18 cellular contexts compared by ENCODE assay signal in the genomic region with DNA sequence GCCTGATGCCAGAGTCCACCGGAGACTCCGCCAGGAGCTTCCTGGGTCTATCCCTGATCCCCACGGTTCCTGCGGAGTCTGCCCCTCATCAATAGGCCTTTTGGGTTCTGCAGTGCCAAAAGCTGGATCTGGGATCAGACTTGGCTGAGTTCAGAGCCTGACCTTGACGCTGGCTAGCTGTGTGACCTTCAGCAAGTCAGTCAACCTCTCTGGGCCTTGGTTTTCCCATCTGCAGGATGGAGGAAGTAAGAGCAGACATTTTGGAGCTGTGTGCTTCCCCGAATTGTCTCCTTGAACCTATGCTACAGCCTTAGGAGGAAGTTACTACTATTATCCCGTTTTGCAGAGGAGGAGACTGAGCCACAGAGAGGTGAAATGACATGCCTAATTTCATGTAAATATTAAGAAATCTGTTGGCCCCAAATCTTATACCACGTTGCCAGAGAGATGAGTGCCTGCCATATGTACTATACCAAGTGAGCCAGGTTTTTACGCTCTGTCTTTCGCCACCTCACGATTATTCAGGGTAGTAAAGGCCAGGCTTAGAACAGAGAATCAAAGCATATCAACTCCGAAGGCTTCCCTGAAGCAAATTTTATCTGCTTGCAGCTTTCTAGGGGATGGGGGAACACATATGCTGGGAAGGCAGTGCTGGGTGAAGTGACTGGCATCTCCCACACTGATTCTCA.
DNase-seq lines count a peak whose midpoint lies in the region; ATAC-seq and TF ChIP-seq lines count a peak whose summit lies in the region.
"Had no signal": no experiment of that assay in that cellular context is flagged by ENCODE, and none has a peak within 500 bp of the region (broad histone marks: within the 10 kb centered on the region; RNA-seq: fewer than 3 reads in every experiment).

No MANE protein-coding gene starts in this region.

- H3K27me3 Mint-ChIP-seq in GM23338 (ENCODE audit: insufficient read depth, low read depth, poor library complexity) = peaks cover 7% of the 10 kb centered on the region

- no peaks in the 10 kb centered on the region for H3K9me2 ChIP-seq in GM23338 (ENCODE audit: insufficient read depth)

- H2AFZ ChIP-seq in GM23338 = peak overlapping the region; percentile 99; the same call in 1 of the 2 replicates

- H3F3A ChIP-seq in GM23338 (replicated peaks; ENCODE audit: low read depth) = 0 out of 2 replicates have a peak, but pooled peaks cover 6% of the 10 kb centered on the region

- H3K9ac ChIP-seq in iPS-15b (ENCODE audit: low read depth, low read length) = no peak overlapping the region

- H3K27ac Mint-ChIP-seq in GM23338 = no peak overlapping the region
- H3K27ac Mint-ChIP-seq: activated T-helper 1 cell treated with anti-CD3 and anti-CD28 coated beads, Interleukin-12 subunit alpha, Interleukin-12 subunit beta, Interleukin-2, Interleukin-4 antibody, amounts not matched to agents 30 ng/mL and 10 ng/mL and 1 ng/mL, durations not matched to agents 14 hours and 24 hours and 36 hours; effector memory CD8-positive, alpha-beta T cell had no signal

- peak; percentile 4; the same call in 1 of the 3 replicates for ATAC-seq in GM23338
- no peak for ATAC-seq in psoas muscle
- ATAC-seq: effector memory CD8-positive, alpha-beta T cell; HCT116 had no signal

- H3K9me3 Mint-ChIP-seq in GM23338 = peaks cover 5% of the 10 kb centered on the region; the same call in 1 of the 3 replicates
- H3K9me3 Mint-ChIP-seq: activated T-helper 1 cell treated with anti-CD3 and anti-CD28 coated beads, Interleukin-12 subunit alpha, Interleukin-12 subunit beta, Interleukin-2, Interleukin-4 antibody, amounts not matched to agents 30 ng/mL and 10 ng/mL and 1 ng/mL, durations not matched to agents 14 hours and 24 hours and 36 hours; effector memory CD8-positive, alpha-beta T cell had no signal

- no peaks in the 10 kb centered on the region for H3K36me3 Mint-ChIP-seq in GM23338 (ENCODE audit: low read depth)

- no peak for DNase-seq in GM23338 (ENCODE audit: low spot score)
- no peak for DNase-seq in psoas muscle
- DNase-seq in lower leg skin (ENCODE audit: low spot score in 2 of 2) = no peak
- no peak for DNase-seq in HUDEP-2 (lab: John Stamatoyannopoulos, UW; ENCODE audit: unreplicated experiment in 76 of 76)
- no peak for DNase-seq in medulla oblongata (ENCODE audit: extremely low spot score)
- no peak for DNase-seq in HT-29 (ENCODE audit: low spot score)
- DNase-seq: COR-L47; effector memory CD8-positive, alpha-beta T cell; heart right ventricle; NCI-H748 treated with DMSO at 0.1 percent for 48 hours; SJCRH30; stimulated activated CD4-positive, alpha-beta T cell treated with anti-CD3 and anti-CD28 coated beads, Interleukin-1b, Interleukin-23, amount 100 ng/mL, for 48 hours; stimulated activated naive CD8-positive, alpha-beta T cell treated with anti-CD3 and anti-CD28 coated beads, Interleukin-15, amount 100 ng/mL, for 72 hours had no signal

- intact Hi-C loops in psoas muscle (cut with DNase I) = no loop called here
- intact Hi-C loops in lower leg skin (cut with DNase I; ENCODE audit: low total_unique reads) = loop anchor here (10.0 kb wide), 1 partner anchor 1142 kb away; no protein-coding TSS in a partner anchor

- no peaks in the 10 kb centered on the region for H4K20me1 ChIP-seq in GM23338 (replicated peaks; ENCODE audit: insufficient read depth)

- peaks cover 18% of the 10 kb centered on the region for H3K27me3 ChIP-seq in GM23338 (ENCODE audit: insufficient read depth)
- H3K27me3 ChIP-seq in iPS-15b (ENCODE audit: control insufficient read depth, insufficient read depth, low read length) = peaks cover 15% of the 10 kb centered on the region
- peaks cover 0 to 4% (median 0%) of the 10 kb centered on the region in 3 donors for H3K27me3 ChIP-seq in psoas muscle (ENCODE audit: insufficient read depth in 3 of 3, low read length in 2 of 3)
- H3K27me3 ChIP-seq: adrenal gland, SJCRH30 had no signal

- H3K4me1 ChIP-seq in GM23338 (ENCODE audit: insufficient read depth) (peaks cover 21% of the 10 kb centered on the region; the same call in 1 of the 2 replicates), iPS-15b (ENCODE audit: control insufficient read depth, insufficient read depth, low read length) (peaks cover 2% of the 10 kb centered on the region), psoas muscle (peaks cover 4% of the 10 kb centered on the region)
- H3K4me1 ChIP-seq: SJCRH30 had no signal

- 83 to 85% (median 84%) methylated on average over 12 of the region's 12 CpGs for WGBS in psoas muscle, 3 donors
- WGBS in lower leg skin, 2 donors = 75 to 82% methylated on average over 12 of the region's 12 CpGs

- peak overlapping the region; percentile 65; the same call in 2 of the 3 replicates for H3K4me3 Mint-ChIP-seq in GM23338
- H3K4me3 Mint-ChIP-seq: activated T-helper 1 cell treated with anti-CD3 and anti-CD28 coated beads, Interleukin-12 subunit alpha, Interleukin-12 subunit beta, Interleukin-2, Interleukin-4 antibody, amounts not matched to agents 30 ng/mL and 10 ng/mL and 1 ng/mL, durations not matched to agents 14 hours and 24 hours and 36 hours; effector memory CD8-positive, alpha-beta T cell had no signal

- no peaks in the 10 kb centered on the region for H3K79me2 ChIP-seq in GM23338 (replicated peaks; ENCODE audit: insufficient read depth)

- H3K4me3 ChIP-seq in GM23338 (peak overlapping the region; percentile 59), iPS-15b (ENCODE audit: low read depth, low read length) (peak overlapping the region; percentile 37), psoas muscle (peak overlapping the region; percentile 63), lower leg skin (ENCODE audit: low read depth, poor library complexity, severe bottlenecking) (no peak overlapping the region)
- H3K4me3 ChIP-seq: SJCRH30 had no signal

- TF ChIP-seq POLR2A in lower leg skin (IDR thresholded peaks at IDR 0.05) = no peak

- H3K27ac ChIP-seq in GM23338 (ENCODE audit: low read depth) (no peak overlapping the region), angular gyrus (ENCODE audit: low read depth, low read length) (peak overlapping the region; percentile 45), psoas muscle (no peak overlapping the region)
- H3K27ac ChIP-seq: adrenal gland, SJCRH30 had no signal

- peaks cover 10% of the 10 kb centered on the region for H3K4me1 Mint-ChIP-seq in GM23338

- peak overlapping the region; percentile 81 for H3K4me2 ChIP-seq in GM23338

- H3K36me3 ChIP-seq in GM23338 (ENCODE audit: insufficient read depth) (no peaks in the 10 kb centered on the region), iPS-15b (ENCODE audit: control insufficient read depth, insufficient read depth, low read length) (no peaks in the 10 kb centered on the region), psoas muscle (ENCODE audit: insufficient read depth in 1 of 2, low read depth in 1 of 2) (no peaks in the 10 kb centered on the region)
- H3K36me3 ChIP-seq: adrenal gland, heart right ventricle, SJCRH30 had no signal

- H3K9me3 ChIP-seq in iPS-15b (ENCODE audit: control insufficient read depth, insufficient read depth, low read length) (no peaks in the 10 kb centered on the region), psoas muscle (no peaks in the 10 kb centered on the region)
- H3K9me3 ChIP-seq: adrenal gland, SJCRH30 had no signal

- no peak for TF ChIP-seq CTCF in GM23338 (conservative IDR thresholded peaks at IDR 0.05; ENCODE audit: low read depth in 2 of 2)
- TF ChIP-seq CTCF in psoas muscle (IDR thresholded peaks at IDR 0.05) = no peak
- TF ChIP-seq CTCF in lower leg skin (IDR thresholded peaks at IDR 0.05) = no peak

TF ChIP-seq in GM23338, 12 proteins besides CTCF, POLR2A, EP300 and RAD21:
- no peak for TF ChIP-seq POLR2AphosphoS5 (IDR thresholded peaks at IDR 0.05; ENCODE audit: low read depth)
TF ChIP-seq in GM23338: peak in this region for 0.
